In genomic region chr11:61806785-61807184, GRCh38 we compare ENCODE assay signal across 30 cellular contexts. TPM values are rescaled to one million over a fixed set of nuclear protein-coding genes. Genes with fewer than 3 reads are reported as not detected.
"Had no signal": no experiment of that assay in that cellular context is flagged by ENCODE, and none has a peak within 500 bp of the region (broad histone marks: within the 10 kb centered on the region; RNA-seq: fewer than 3 reads in every experiment).

No MANE protein-coding gene starts in this region.

- H3K4me3 ChIP-seq: colonic mucosa, gastroesophageal sphincter, heart left ventricle, hepatocyte, left lung, ovary, psoas muscle, skin epidermis, testis, tibial artery had no signal

- FAIRE-seq: islet of Langerhans had no signal

- H3K27ac Mint-ChIP-seq: dendritic cell treated with granulocyte-macrophage colony-stimulating factor and Interleukin-4, amounts not matched to agents 40 ng/mL and 50 ng/mL, for 4 days; endodermal cell; naive thymus-derived CD8-positive, alpha-beta T cell; type B pancreatic cell had no signal

- H3K27ac ChIP-seq: colonic mucosa, epithelial cell of prostate, gastroesophageal sphincter, heart left ventricle, hepatocyte, left lung, ovary, psoas muscle, skin epidermis, testis, tibial artery had no signal

- H3K36me3 ChIP-seq: colonic mucosa, ovary had no signal

- H3K4me1 ChIP-seq: colonic mucosa, gastroesophageal sphincter, left lung, psoas muscle, testis, tibial artery had no signal

- H3K4me3 Mint-ChIP-seq: dendritic cell treated with granulocyte-macrophage colony-stimulating factor and Interleukin-4, amounts not matched to agents 40 ng/mL and 50 ng/mL, for 4 days; endodermal cell; naive thymus-derived CD8-positive, alpha-beta T cell; type B pancreatic cell had no signal

- H3K79me2 ChIP-seq: hepatocyte had no signal

- H3K9me3 ChIP-seq: colonic mucosa, gastroesophageal sphincter, heart left ventricle, left lung, ovary, psoas muscle, testis, tibial artery had no signal

- H3K27me3 ChIP-seq: colonic mucosa, gastroesophageal sphincter, heart left ventricle, hepatocyte, left lung, ovary, testis, tibial artery had no signal

- H3K9me3 Mint-ChIP-seq: dendritic cell treated with granulocyte-macrophage colony-stimulating factor and Interleukin-4, amounts not matched to agents 40 ng/mL and 50 ng/mL, for 4 days; endodermal cell; naive thymus-derived CD8-positive, alpha-beta T cell; type B pancreatic cell had no signal

- H3K4me1 Mint-ChIP-seq: endodermal cell; naive thymus-derived CD8-positive, alpha-beta T cell had no signal

- H2AFZ ChIP-seq: hepatocyte had no signal

- DNase-seq: colonic mucosa; effector CD8-positive, alpha-beta T cell; endodermal cell; foreskin fibroblast; heart left ventricle; left cardiac atrium; left lung; mesenchymal stem cell; midbrain; naive thymus-derived CD8-positive, alpha-beta T cell; occipital lobe; ovary; posterior cingulate gyrus; psoas muscle; stimulated activated CD4-positive, alpha-beta T cell treated with anti-CD3 and anti-CD28 coated beads, Interleukin-15, amount 100 ng/mL, for 24 hours; stimulated activated CD4-positive, alpha-beta T cell treated with anti-CD3 and anti-CD28 coated beads, Interleukin-2, amount 100 ng/mL, for 48 hours; stimulated activated CD8-positive, alpha-beta memory T cell treated with anti-CD3 and anti-CD28 coated beads, Interleukin-4, amount 100 ng/mL, for 48 hours; stimulated activated naive CD4-positive, alpha-beta T cell treated with Interleukin-2 at 50 U/mL for 16 hours; substantia nigra; testis; tibial artery had no signal

- H3K4me2 ChIP-seq: hepatocyte had no signal

- H3K27me3 Mint-ChIP-seq: dendritic cell treated with granulocyte-macrophage colony-stimulating factor and Interleukin-4, amounts not matched to agents 40 ng/mL and 50 ng/mL, for 4 days; type B pancreatic cell had no signal

- ATAC-seq: esophagus mucosa; gastroesophageal sphincter; heart left ventricle; left cardiac atrium; left lung; naive thymus-derived CD8-positive, alpha-beta T cell; psoas muscle; right cardiac atrium had no signal

RNA-seq across cellular contexts. Expression of gene FADS2, which starts 21.3 kb away (rescaled TPM):
- total RNA-seq: naive thymus-derived CD8-positive, alpha-beta T cell had no signal
